1 cellular context compared by ENCODE assay signal in the genomic region with DNA sequence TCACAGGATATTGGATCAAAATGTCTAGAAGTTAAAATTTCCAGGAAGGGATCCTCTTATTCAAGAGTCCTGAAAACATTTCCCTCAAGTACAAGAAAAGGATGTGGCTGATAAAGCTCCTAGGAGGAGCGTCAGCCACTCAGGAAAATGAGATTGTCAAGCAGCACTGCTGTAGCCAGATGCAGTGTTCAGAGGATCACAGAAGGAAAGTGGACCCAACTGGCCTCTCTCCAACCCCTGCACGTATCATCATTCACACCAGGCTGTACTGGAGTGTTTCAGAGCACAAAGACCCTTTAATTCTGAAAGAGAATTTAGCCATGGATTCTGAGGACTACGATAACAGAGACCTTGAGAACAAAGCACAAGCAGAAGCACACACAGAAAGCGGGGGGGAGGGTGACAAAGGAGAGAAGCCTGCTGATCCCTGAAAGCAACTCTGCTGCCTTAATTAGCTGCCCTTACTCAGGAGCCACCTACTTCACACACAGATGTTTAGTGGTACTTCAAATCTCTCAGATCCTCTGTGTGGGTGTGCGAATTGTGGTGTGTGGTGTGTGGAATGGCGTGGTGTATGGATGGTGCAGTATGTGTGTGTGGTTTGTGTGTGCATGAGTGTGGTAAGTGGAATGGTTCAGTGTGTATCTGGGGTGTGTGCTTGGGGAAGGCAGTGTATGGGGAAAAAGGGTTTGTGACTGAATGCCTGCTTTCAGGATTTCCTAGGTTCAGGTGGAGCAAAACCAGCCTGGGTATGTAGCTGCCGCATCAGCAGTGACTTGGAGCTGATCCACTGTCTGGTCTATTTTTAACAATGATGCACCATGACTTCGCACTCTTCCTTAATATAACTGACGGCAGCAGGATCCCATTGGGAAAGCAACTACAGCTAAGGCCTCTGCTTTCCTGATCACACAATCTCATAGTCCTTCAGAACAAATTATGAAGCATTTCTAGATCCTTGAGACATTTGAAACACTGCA.
TF ChIP-seq lines count a peak whose summit lies in the region.

No MANE protein-coding gene starts in this region.

TF ChIP-seq in GM23338, 12 proteins besides CTCF, POLR2A, EP300 and RAD21 (continued from another document):
- TF ChIP-seq, protein P1, sequence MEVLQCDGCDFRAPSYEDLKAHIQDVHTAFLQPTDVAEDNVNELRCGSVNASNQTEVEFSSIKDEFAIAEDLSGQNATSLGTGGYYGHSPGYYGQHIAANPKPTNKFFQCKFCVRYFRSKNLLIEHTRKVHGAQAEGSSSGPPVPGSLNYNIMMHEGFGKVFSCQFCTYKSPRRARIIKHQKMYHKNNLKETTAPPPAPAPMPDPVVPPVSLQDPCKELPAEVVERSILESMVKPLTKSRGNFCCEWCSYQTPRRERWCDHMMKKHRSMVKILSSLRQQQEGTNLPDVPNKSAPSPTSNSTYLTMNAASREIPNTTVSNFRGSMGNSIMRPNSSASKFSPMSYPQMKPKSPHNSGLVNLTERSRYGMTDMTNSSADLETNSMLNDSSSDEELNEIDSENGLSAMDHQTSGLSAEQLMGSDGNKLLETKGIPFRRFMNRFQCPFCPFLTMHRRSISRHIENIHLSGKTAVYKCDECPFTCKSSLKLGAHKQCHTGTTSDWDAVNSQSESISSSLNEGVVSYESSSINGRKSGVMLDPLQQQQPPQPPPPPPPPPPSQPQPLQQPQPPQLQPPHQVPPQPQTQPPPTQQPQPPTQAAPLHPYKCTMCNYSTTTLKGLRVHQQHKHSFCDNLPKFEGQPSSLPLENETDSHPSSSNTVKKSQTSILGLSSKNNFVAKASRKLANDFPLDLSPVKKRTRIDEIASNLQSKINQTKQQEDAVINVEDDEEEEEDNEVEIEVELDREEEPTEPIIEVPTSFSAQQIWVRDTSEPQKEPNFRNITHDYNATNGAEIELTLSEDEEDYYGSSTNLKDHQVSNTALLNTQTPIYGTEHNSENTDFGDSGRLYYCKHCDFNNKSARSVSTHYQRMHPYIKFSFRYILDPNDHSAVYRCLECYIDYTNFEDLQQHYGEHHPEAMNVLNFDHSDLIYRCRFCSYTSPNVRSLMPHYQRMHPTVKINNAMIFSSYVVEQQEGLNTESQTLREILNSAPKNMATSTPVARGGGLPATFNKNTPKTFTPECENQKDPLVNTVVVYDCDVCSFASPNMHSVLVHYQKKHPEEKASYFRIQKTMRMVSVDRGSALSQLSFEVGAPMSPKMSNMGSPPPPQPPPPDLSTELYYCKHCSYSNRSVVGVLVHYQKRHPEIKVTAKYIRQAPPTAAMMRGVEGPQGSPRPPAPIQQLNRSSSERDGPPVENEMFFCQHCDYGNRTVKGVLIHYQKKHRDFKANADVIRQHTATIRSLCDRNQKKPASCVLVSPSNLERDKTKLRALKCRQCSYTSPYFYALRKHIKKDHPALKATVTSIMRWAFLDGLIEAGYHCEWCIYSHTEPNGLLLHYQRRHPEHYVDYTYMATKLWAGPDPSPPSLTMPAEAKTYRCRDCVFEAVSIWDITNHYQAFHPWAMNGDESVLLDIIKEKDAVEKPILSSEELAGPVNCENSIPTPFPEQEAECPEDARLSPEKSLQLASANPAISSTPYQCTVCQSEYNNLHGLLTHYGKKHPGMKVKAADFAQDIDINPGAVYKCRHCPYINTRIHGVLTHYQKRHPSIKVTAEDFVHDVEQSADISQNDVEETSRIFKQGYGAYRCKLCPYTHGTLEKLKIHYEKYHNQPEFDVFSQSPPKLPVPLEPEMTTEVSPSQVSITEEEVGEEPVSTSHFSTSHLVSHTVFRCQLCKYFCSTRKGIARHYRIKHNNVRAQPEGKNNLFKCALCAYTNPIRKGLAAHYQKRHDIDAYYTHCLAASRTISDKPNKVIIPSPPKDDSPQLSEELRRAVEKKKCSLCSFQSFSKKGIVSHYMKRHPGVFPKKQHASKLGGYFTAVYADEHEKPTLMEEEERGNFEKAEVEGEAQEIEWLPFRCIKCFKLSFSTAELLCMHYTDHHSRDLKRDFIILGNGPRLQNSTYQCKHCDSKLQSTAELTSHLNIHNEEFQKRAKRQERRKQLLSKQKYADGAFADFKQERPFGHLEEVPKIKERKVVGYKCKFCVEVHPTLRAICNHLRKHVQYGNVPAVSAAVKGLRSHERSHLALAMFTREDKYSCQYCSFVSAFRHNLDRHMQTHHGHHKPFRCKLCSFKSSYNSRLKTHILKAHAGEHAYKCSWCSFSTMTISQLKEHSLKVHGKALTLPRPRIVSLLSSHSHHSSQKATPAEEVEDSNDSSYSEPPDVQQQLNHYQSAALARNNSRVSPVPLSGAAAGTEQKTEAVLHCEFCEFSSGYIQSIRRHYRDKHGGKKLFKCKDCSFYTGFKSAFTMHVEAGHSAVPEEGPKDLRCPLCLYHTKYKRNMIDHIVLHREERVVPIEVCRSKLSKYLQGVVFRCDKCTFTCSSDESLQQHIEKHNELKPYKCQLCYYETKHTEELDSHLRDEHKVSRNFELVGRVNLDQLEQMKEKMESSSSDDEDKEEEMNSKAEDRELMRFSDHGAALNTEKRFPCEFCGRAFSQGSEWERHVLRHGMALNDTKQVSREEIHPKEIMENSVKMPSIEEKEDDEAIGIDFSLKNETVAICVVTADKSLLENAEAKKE (CRISPR knock-in tag; IDR thresholded peaks at IDR 0.05) = no peak
- no peak for TF ChIP-seq ZNF114 (CRISPR knock-in tag; IDR thresholded peaks at IDR 0.05)
